11 cellular contexts compared by ENCODE assay signal in the genomic region with DNA sequence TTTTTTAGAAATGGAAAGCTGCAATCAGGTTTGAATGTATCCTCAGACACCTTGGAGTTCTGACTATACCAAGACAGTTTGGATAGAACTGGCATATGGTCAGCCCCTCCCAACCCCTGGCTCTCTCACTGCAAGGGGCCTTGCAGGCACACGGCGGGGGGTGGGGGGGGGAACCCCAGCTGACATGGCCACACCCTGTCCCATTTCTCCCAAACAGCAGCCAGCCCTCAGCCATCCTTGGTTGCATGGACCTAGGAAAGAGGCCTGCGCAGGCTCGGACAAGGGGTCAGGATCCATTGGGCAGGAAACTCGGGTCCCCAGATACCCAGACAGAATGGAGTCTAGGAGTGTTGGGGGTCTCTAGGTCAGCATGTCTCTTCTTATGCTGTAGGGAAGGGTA. TPM values are rescaled to one million over a fixed set of nuclear protein-coding genes. Genes with fewer than 3 reads are reported as not detected.
DNase-seq lines count a peak whose midpoint lies in the region; ATAC-seq, FAIRE-seq and TF ChIP-seq lines count a peak whose summit lies in the region.
"Had no signal": no experiment of that assay in that cellular context is flagged by ENCODE, and none has a peak within 500 bp of the region (broad histone marks: within the 10 kb centered on the region; RNA-seq: fewer than 3 reads in every experiment).

No MANE protein-coding gene starts in this region.

- H4K91ac ChIP-seq in H9 (ENCODE audit: insufficient read length, low read depth, low read length) = no peak overlapping the region

- H4K8ac ChIP-seq in H9 (replicated peaks; ENCODE audit: insufficient read length, low read depth, low read length) = no peak overlapping the region

- no peak overlapping the region for H3K4me3 ChIP-seq in BLaER1 treated with 17β-estradiol and CSF1 and Interleukin-3, amounts not matched to agents 10 nM and 100 nM
- H3K4me3 ChIP-seq in astrocyte (ENCODE audit: insufficient read depth, low read depth, low read length) = no peak overlapping the region

- H3K4me2 ChIP-seq in BLaER1 treated with 17β-estradiol and CSF1 and Interleukin-3, amounts not matched to agents 10 nM and 100 nM = peak overlapping the region; percentile 61 to 87 (median 79); a peak in 16 of 22 replicates
- no peak overlapping the region for H3K4me2 ChIP-seq in H9 (ENCODE audit: insufficient read depth, insufficient read length, low read length)
- H3K4me2 ChIP-seq in astrocyte (ENCODE audit: low read length) = peak overlapping the region; percentile 81

- no peaks in the 10 kb centered on the region for H3K79me1 ChIP-seq in H9 (ENCODE audit: insufficient read depth, low read depth, low read length, poor library complexity, severe bottlenecking)

- no peaks in the 10 kb centered on the region for H3K9me3 ChIP-seq in BLaER1 treated with 17β-estradiol and CSF1 and Interleukin-3, amounts not matched to agents 10 nM and 100 nM (replicated peaks in 1 of 11)
- no peaks in the 10 kb centered on the region for H3K9me3 ChIP-seq in H9 (ENCODE audit: control insufficient read depth, low read depth, low read length)
- no peaks in the 10 kb centered on the region for H3K9me3 ChIP-seq in astrocyte (ENCODE audit: insufficient read depth, low read depth, low read length)

- no CpG with 5 or more reads among the region's 5 CpGs for WGBS in H9 (ENCODE audit: extremely low coverage, insufficient read length, low lambda C conversion rate)

- DNase-seq in H9 = no peak
- DNase-seq in astrocyte (ENCODE audit: low read depth) = no peak
- no peak for DNase-seq in KBM-7
- DNase-seq in central memory CD4-positive, alpha-beta T cell = no peak
- DNase-seq: EL had no signal

- H3K23me2 ChIP-seq in H9 (ENCODE audit: insufficient read length, low read depth, low read length, poor library complexity, severe bottlenecking) = peaks cover 4% of the 10 kb centered on the region

- H3K36me3 ChIP-seq in BLaER1 treated with 17β-estradiol and CSF1 and Interleukin-3, amounts not matched to agents 10 nM and 100 nM = peaks cover 0 to 4% (median 0%) of the 10 kb centered on the region in 11 experiments; a peak in 1 of 22 replicates
- H3K36me3 ChIP-seq in astrocyte (ENCODE audit: insufficient read depth, low read length) = no peaks in the 10 kb centered on the region
- H3K36me3 ChIP-seq: brain microvascular endothelial cell had no signal

- in situ Hi-C loops in KBM-7 (cut with MboI; ENCODE audit: low pct_unique_long_range_greater_than_20kb, low sequenced_read_pairs) = no loop called here

- H3K4me1 ChIP-seq in BLaER1 treated with 17β-estradiol and CSF1 and Interleukin-3, amounts not matched to agents 10 nM and 100 nM = peaks cover 5 to 17% (median 10%) of the 10 kb centered on the region in 10 experiments; a peak in 14 of 20 replicates
- no peaks in the 10 kb centered on the region for H3K4me1 ChIP-seq in H9 (ENCODE audit: insufficient read depth, low read length)
- H3K4me1 ChIP-seq in astrocyte (ENCODE audit: insufficient read depth, low read length) = peaks cover 4% of the 10 kb centered on the region

- H3T11ph ChIP-seq in H9 (ENCODE audit: low read length) = no peak overlapping the region

- H3K14ac ChIP-seq in H9 (ENCODE audit: insufficient read depth, low read length) = no peak overlapping the region

- H2BK20ac ChIP-seq in H9 (ENCODE audit: low read depth, low read length, poor library complexity, severe bottlenecking) = no peak overlapping the region

- no peak overlapping the region for H2AK5ac ChIP-seq in H9 (ENCODE audit: insufficient read length, low read length)

- no peaks in the 10 kb centered on the region for H3K79me2 ChIP-seq in H9 (ENCODE audit: insufficient read depth, low read length)
- no peaks in the 10 kb centered on the region for H3K79me2 ChIP-seq in astrocyte (ENCODE audit: insufficient read depth, low read length)

- H2AFZ ChIP-seq in H9 (ENCODE audit: low read length) (no peak overlapping the region), astrocyte (ENCODE audit: low read depth, low read length) (peak overlapping the region; percentile 77)

- no peak overlapping the region for H3K56ac ChIP-seq in H9 (ENCODE audit: insufficient read length, low read depth, low read length)

- H2BK15ac ChIP-seq in H9 (ENCODE audit: low read depth, low read length) = no peak overlapping the region

- no peak overlapping the region for H3K27ac ChIP-seq in BLaER1 treated with 17β-estradiol and CSF1 and Interleukin-3, amounts not matched to agents 10 nM and 100 nM
- H3K27ac ChIP-seq in H9 (ENCODE audit: insufficient read length, low read depth, low read length) (no peak overlapping the region), astrocyte (ENCODE audit: low read depth, low read length) (no peak overlapping the region)
- H3K27ac ChIP-seq: brain microvascular endothelial cell had no signal

- TF ChIP-seq CTCF in H9 (conservative IDR thresholded peaks at IDR 0.05) (no peak), astrocyte (IDR thresholded peaks at IDR 0.05; ENCODE audit: insufficient read depth, low read depth, low read length) (no peak), nephron (IDR thresholded peaks at IDR 0.05; ENCODE audit: unreplicated experiment in 3 of 3) (no peak)

- H3K9ac ChIP-seq in BLaER1 treated with 17β-estradiol and CSF1 and Interleukin-3, amounts not matched to agents 10 nM and 100 nM = peak overlapping the region in 1 of 11 experiments; percentile 27; a peak in 3 of 22 replicates
- no peak overlapping the region for H3K9ac ChIP-seq in H9 (ENCODE audit: extremely low read depth, insufficient read length, low read length)
- no peak overlapping the region for H3K9ac ChIP-seq in astrocyte (ENCODE audit: low read length)

- no peak for ATAC-seq in activated CD4-positive, CD25-positive, alpha-beta regulatory T cell treated with anti-CD3 and anti-CD28 coated beads, Interleukin-2, amount 50 U/mL, for 24 hours
- ATAC-seq in GM18858 (IDR thresholded peaks at IDR 0.05; ENCODE audit: unreplicated experiment) = no peak

- H3K27me3 ChIP-seq in BLaER1 treated with 17β-estradiol and CSF1 and Interleukin-3, amounts not matched to agents 10 nM and 100 nM = no peaks in the 10 kb centered on the region; a peak in 1 of 22 replicates
- no peaks in the 10 kb centered on the region for H3K27me3 ChIP-seq in H9 (ENCODE audit: insufficient read depth, low read length)
- H3K27me3 ChIP-seq in astrocyte (ENCODE audit: insufficient read depth, low read length) = no peaks in the 10 kb centered on the region
- H3K27me3 ChIP-seq: brain microvascular endothelial cell had no signal

- FAIRE-seq in astrocyte (lab: Jason Lieb, UNC) = no peak

- H3K18ac ChIP-seq in H9 (ENCODE audit: insufficient read length, low read depth, low read length) = no peak overlapping the region

- no peak overlapping the region for H4K5ac ChIP-seq in H9 (ENCODE audit: insufficient read length, low read depth, low read length)

- H3K27me3 Mint-ChIP-seq in H9 (ENCODE audit: low read depth) (peaks cover 1% of the 10 kb centered on the region; the same call in 1 of the 2 replicates), astrocyte (ENCODE audit: low read depth, unreplicated experiment) (peaks cover 9% of the 10 kb centered on the region), nephron (ENCODE audit: low read depth) (no peaks in the 10 kb centered on the region)

- no peak overlapping the region for H2BK120ac ChIP-seq in H9 (ENCODE audit: low read depth, low read length, poor library complexity, severe bottlenecking)

- no peak overlapping the region for H3K23ac ChIP-seq in H9 (ENCODE audit: insufficient read length, low read depth, low read length)

- H3K9me3 Mint-ChIP-seq in H9 = no peaks in the 10 kb centered on the region
- H3K9me3 Mint-ChIP-seq in astrocyte (ENCODE audit: unreplicated experiment) = no peaks in the 10 kb centered on the region
- H3K9me3 Mint-ChIP-seq in nephron = no peaks in the 10 kb centered on the region

- H3K4me3 Mint-ChIP-seq in H9 (peak overlapping the region; percentile 32 to 70; a peak in 4 of 5 replicates), astrocyte (ENCODE audit: unreplicated experiment) (peak overlapping the region; percentile 62), nephron (peak overlapping the region; percentile 74 to 83 (median 77))

- H3K36me3 Mint-ChIP-seq in H9 (ENCODE audit: insufficient read depth in 1 of 3, low read depth in 3 of 3) (peaks cover 0 to 9% (median 2%) of the 10 kb centered on the region in 3 experiments; a peak in 5 of 7 replicates), astrocyte (ENCODE audit: low read depth, unreplicated experiment) (peaks cover 8% of the 10 kb centered on the region), nephron (ENCODE audit: low read depth) (peaks cover 5% of the 10 kb centered on the region)

- no peak overlapping the region for H2BK12ac ChIP-seq in H9 (ENCODE audit: insufficient read length, low read depth, low read length)

- H3K4me1 Mint-ChIP-seq in H9 = peaks cover 16 to 22% of the 10 kb centered on the region in 2 experiments
- peaks cover 4% of the 10 kb centered on the region for H3K4me1 Mint-ChIP-seq in astrocyte (ENCODE audit: low read depth, unreplicated experiment)
- H3K4me1 Mint-ChIP-seq in nephron = peaks cover 5% of the 10 kb centered on the region

- 0 out of 22 replicates have a peak, but pooled peaks cover 0 to 3% (median 0%) of the 10 kb centered on the region in 11 experiments for H4K20me1 ChIP-seq in BLaER1 treated with 17β-estradiol and CSF1 and Interleukin-3, amounts not matched to agents 10 nM and 100 nM
- H4K20me1 ChIP-seq in H9 (ENCODE audit: control insufficient read depth, insufficient read depth, insufficient read length) (no peaks in the 10 kb centered on the region), astrocyte (ENCODE audit: insufficient read depth, low read length) (no peaks in the 10 kb centered on the region)

- H2BK5ac ChIP-seq in H9 (ENCODE audit: insufficient read length, low read length) = no peak overlapping the region

- H3K27ac Mint-ChIP-seq in H9 = no peak overlapping the region
- H3K27ac Mint-ChIP-seq in astrocyte (ENCODE audit: unreplicated experiment) = no peak overlapping the region
- H3K27ac Mint-ChIP-seq in nephron = peak overlapping the region; percentile 93 to 96 (median 96)

- no peak overlapping the region for H3K4ac ChIP-seq in H9 (ENCODE audit: low read depth, low read length)

RNA-seq across cellular contexts. Expression of a gene that starts 14.5 kb away (rescaled TPM):
- total RNA-seq in H9 (2021) = 10.2 and 10.7 TPM in 2 replicates
- 3.8 and 4.6 TPM in 2 replicates for total RNA-seq in astrocyte

RNA-seq across cellular contexts. Expression of a gene that starts 30.4 kb away (rescaled TPM):
- total RNA-seq in H9 (2021) = 1,982 and 2,021 TPM in 2 replicates
- total RNA-seq in astrocyte = 1,349 and 1,479 TPM in 2 replicates

RNA-seq across cellular contexts. Expression of a gene that starts 51.9 kb away (rescaled TPM):
- total RNA-seq in H9 (2021) (not detected in 2 replicates), astrocyte (1.3 and 2.0 TPM in 2 replicates)
- total RNA-seq: left colon had no signal

Comparison
In these comparisons a context has a peak if more than half of its experiments do, and no peak if none do; other contexts are left out.
1. H3K27ac Mint-ChIP-seq: peak in nephron (3 of 3); none in H9 (0 of 3) and astrocyte (single experiment).
2. Peak in every context shown above with its lines, with median percentiles within 50 percentile points of each other: H3K4me3 Mint-ChIP-seq.